Comparison of ENCODE assay signal across 13 cellular contexts in the genomic region with DNA sequence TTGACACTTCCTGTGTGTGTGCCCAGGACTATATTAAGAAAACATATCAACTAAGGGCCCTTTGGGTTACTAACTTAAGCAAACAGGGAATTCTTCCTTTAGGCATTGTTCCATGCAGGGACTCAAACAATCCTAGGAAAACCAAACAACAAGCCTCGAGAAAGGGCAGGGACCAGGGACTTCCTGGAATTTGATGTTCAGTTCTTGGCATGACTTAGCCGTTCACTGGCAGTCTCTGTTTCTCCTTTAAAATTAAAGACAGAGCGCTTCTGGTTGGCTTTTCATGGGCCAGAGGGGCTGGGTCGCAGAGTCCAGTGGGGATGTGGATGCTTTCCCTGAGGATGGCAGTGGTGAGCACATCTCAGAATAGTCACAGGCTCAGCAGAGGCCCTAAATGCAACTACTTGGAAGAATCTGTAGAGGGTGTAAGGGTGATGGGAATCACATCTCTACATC. TPM values are rescaled to one million over a fixed set of nuclear protein-coding genes. Genes with fewer than 3 reads are reported as not detected.
A peak's percentile ranks its signal among the peaks of the same experiment; 100 is the strongest.
DNase-seq lines count a peak whose midpoint lies in the region; FAIRE-seq and TF ChIP-seq lines count a peak whose summit lies in the region.
"Had no signal": no experiment of that assay in that cellular context is flagged by ENCODE, and none has a peak within 500 bp of the region (broad histone marks: within the 10 kb centered on the region; RNA-seq: fewer than 3 reads in every experiment).

No MANE protein-coding gene starts in this region.

- intact Hi-C loops in uterus (cut with DNase I; ENCODE audit: low total_unique reads) (no loop called here), vagina (cut with DNase I) (no loop called here)

- H3K9me3 ChIP-seq in uterus (no peaks in the 10 kb centered on the region), vagina (no peaks in the 10 kb centered on the region)
- H3K9me3 ChIP-seq: Caco-2 had no signal

- FAIRE-seq in bronchial epithelial cell (lab: Jason Lieb, UNC): no peak

- CTCF ChIA-PET in BJ (lab: Yijun Ruan, JAX): no interaction called here

- H3K27me3 Mint-ChIP-seq in HFFc6 (ENCODE audit: insufficient read depth): peaks cover 2% of the 10 kb centered on the region
- H3K27me3 Mint-ChIP-seq: effector memory CD8-positive, alpha-beta T cell had no signal

- no peaks in the 10 kb centered on the region for H3K36me3 Mint-ChIP-seq in HFFc6 (ENCODE audit: low read depth)

- H3K4me1 ChIP-seq in uterus (no peaks in the 10 kb centered on the region), vagina (no peaks in the 10 kb centered on the region)
- H3K4me1 ChIP-seq: Caco-2 had no signal

- H3K4me1 Mint-ChIP-seq in HFFc6 (ENCODE audit: low read depth): peaks cover 7% of the 10 kb centered on the region

- H3K36me3 ChIP-seq in BJ (ENCODE audit: control insufficient read depth, insufficient read depth, low read length) (no peaks in the 10 kb centered on the region), bronchial epithelial cell (ENCODE audit: control insufficient read depth, insufficient read depth, low read length) (no peaks in the 10 kb centered on the region), uterus (no peaks in the 10 kb centered on the region), vagina (no peaks in the 10 kb centered on the region)

- TF ChIP-seq POLR2A in uterus (IDR thresholded peaks at IDR 0.05) (no peak), vagina (IDR thresholded peaks at IDR 0.05) (no peak)

- no peaks in the 10 kb centered on the region for H3K9me3 Mint-ChIP-seq in HFFc6
- H3K9me3 Mint-ChIP-seq: effector memory CD8-positive, alpha-beta T cell had no signal

- H3K27me3 ChIP-seq in BJ (ENCODE audit: control insufficient read depth, insufficient read depth, low read length) (no peaks in the 10 kb centered on the region), bronchial epithelial cell (ENCODE audit: control insufficient read depth, insufficient read depth, low read length) (no peaks in the 10 kb centered on the region), uterus (no peaks in the 10 kb centered on the region), vagina (no peaks in the 10 kb centered on the region)

- DNase-seq in BJ (ENCODE audit: low read depth): peak; percentile 2
- DNase-seq in HFFc6: peak; percentile 59
- peak; percentile 2 for DNase-seq in bronchial epithelial cell (ENCODE audit: low read depth)
- DNase-seq in iris pigment epithelial cell (ENCODE audit: low read depth): peak; percentile 13
- no peak for DNase-seq in uterus
- DNase-seq in vagina (ENCODE audit: extremely low spot score in 2 of 2): no peak
- no peak for DNase-seq in activated CD4-positive, alpha-beta T cell treated with anti-CD3 and anti-CD28 coated beads, Interleukin-2, amount 50 U/mL, for 4 hours
- no peak for DNase-seq in activated CD4-positive, alpha-beta T cell treated with anti-CD3 and anti-CD28 coated beads for 48 hours
- DNase-seq: activated CD8-positive, alpha-beta T cell treated with anti-CD3 and anti-CD28 coated beads, Interleukin-2, amount 10 ng/mL, durations not matched to agents 7 days and 5 days; effector memory CD8-positive, alpha-beta T cell; NCI-H1105 treated with DMSO at 0.1 percent for 48 hours; T-helper 1 cell had no signal

- POLR2A ChIA-PET in BJ (lab: Charles Lee): no interaction called here

- TF ChIP-seq CTCF in BJ (IDR thresholded peaks at IDR 0.05; ENCODE audit: insufficient read depth, low read depth, low read length) (no peak), HFFc6 (IDR thresholded peaks at IDR 0.05) (peak; percentile 60), bronchial epithelial cell (IDR thresholded peaks at IDR 0.05; ENCODE audit: insufficient read depth, low read length, severe bottlenecking) (no peak), uterus (IDR thresholded peaks at IDR 0.05) (no peak), vagina (IDR thresholded peaks at IDR 0.05) (no peak)

- no peak overlapping the region for H3K27ac Mint-ChIP-seq in HFFc6
- H3K27ac Mint-ChIP-seq: activated CD8-positive, alpha-beta T cell treated with anti-CD3 and anti-CD28 coated beads, Interleukin-2, amount 10 ng/mL, durations not matched to agents 7 days and 5 days; effector memory CD8-positive, alpha-beta T cell had no signal

- H3K27ac ChIP-seq in uterus: no peak overlapping the region
- H3K27ac ChIP-seq in vagina: no peak overlapping the region

- no peak overlapping the region for H3K4me3 ChIP-seq in BJ (ENCODE audit: low read depth, low read length)
- H3K4me3 ChIP-seq in bronchial epithelial cell (ENCODE audit: low read depth, low read length): no peak overlapping the region
- H3K4me3 ChIP-seq in uterus: no peak overlapping the region
- no peak overlapping the region for H3K4me3 ChIP-seq in vagina

- H3K4me3 Mint-ChIP-seq in HFFc6: no peak overlapping the region
- H3K4me3 Mint-ChIP-seq: activated CD8-positive, alpha-beta T cell treated with anti-CD3 and anti-CD28 coated beads, Interleukin-2, amount 10 ng/mL, durations not matched to agents 7 days and 5 days; effector memory CD8-positive, alpha-beta T cell had no signal

RNA-seq across cellular contexts. Expression of gene RNFT2, which starts 35.2 kb away (rescaled TPM):
- 1.1 and 1.2 TPM in 2 replicates for polyA plus RNA-seq in BJ (2011; rRNA removed)
- polyA minus RNA-seq in BJ (2011; rRNA and poly(A)+ RNA removed): 3.9 and 4.2 TPM in 2 replicates
- total RNA-seq in HFFc6 (2021; fragmentation: NEBNext Ultra II Directional; extraction: Animal tissue kit (Norgen Biotek cat#: 25700)): 10 to 100 TPM in 4 of 6 experiments, 1 to 10 TPM in 2; 7.1 to 12.0 (median 11.2) TPM
- 0.26 TPM in 2 replicates for total RNA-seq in bronchial epithelial cell
- 1 to 10 TPM in 2 of 4 donors, not detected in 2; 1.4 to 4.7 TPM for total RNA-seq in uterus
- 6.4 TPM for total RNA-seq in vagina

RNA-seq across cellular contexts. Expression of gene SPRING1, which starts 35.4 kb away (rescaled TPM):
- 15.4 and 17.7 TPM in 2 replicates for polyA plus RNA-seq in BJ (2011; rRNA removed)
- 15.9 and 17.6 TPM in 2 replicates for polyA minus RNA-seq in BJ (2011; rRNA and poly(A)+ RNA removed)
- total RNA-seq in HFFc6 (2021; fragmentation: NEBNext Ultra II Directional; extraction: Animal tissue kit (Norgen Biotek cat#: 25700)): 10 to 100 TPM; 29.3 to 39.5 (median 35.8) TPM
- total RNA-seq in bronchial epithelial cell (27.8 and 29.7 TPM in 2 replicates), uterus (10 to 100 TPM; 14.3 to 26.2 (median 20.2) TPM), vagina (9.1 TPM)

Comparison
In these comparisons a context has a peak if more than half of its experiments do, and no peak if none do; other contexts are left out.
1. DNase-seq: peak in BJ (single experiment), HFFc6 (single experiment), bronchial epithelial cell (single experiment) and iris pigment epithelial cell (single experiment); none in uterus (0 of 2), vagina (0 of 2), activated CD4-positive, alpha-beta T cell treated with anti-CD3 and anti-CD28 coated beads, Interleukin-2, amount 50 U/mL, for 4 hours (0 of 2) and activated CD4-positive, alpha-beta T cell treated with anti-CD3 and anti-CD28 coated beads for 48 hours (single experiment).